ENCODE assay signal across 1 cellular context in genomic region chr17:27888945-27889344, GRCh38.
TF ChIP-seq lines count a peak whose summit lies in the region.

No MANE protein-coding gene starts in this region.

TF ChIP-seq in WTC11, 78 proteins besides CTCF, POLR2A, EP300 and RAD21 (continued from another document):
- TF ChIP-seq HMGXB4 (CRISPR knock-in tag; IDR thresholded peaks at IDR 0.05) (no peak), TEAD4 (CRISPR knock-in tag; IDR thresholded peaks at IDR 0.05) (peak; percentile 74; the same call in 1 of the 2 replicates), TP53 (CRISPR knock-in tag; IDR thresholded peaks at IDR 0.05) (no peak), HMGA2 (CRISPR knock-in tag; IDR thresholded peaks at IDR 0.05) (no peak)
